Comparison of ENCODE assay signal across 14 cellular contexts in genomic region chr18:46434629-46435028, GRCh38.
DNase-seq lines count a peak whose midpoint lies in the region; ATAC-seq, FAIRE-seq and TF ChIP-seq lines count a peak whose summit lies in the region.
"Had no signal": no experiment of that assay in that cellular context is flagged by ENCODE, and none has a peak within 500 bp of the region (broad histone marks: within the 10 kb centered on the region; RNA-seq: fewer than 3 reads in every experiment).

No MANE protein-coding gene starts in this region.

- H3K9ac ChIP-seq in K562 (ENCODE audit: insufficient read depth in 1 of 2, low read depth in 2 of 2, low read length in 2 of 2), result no peak overlapping the region
- H3K9ac ChIP-seq: BLaER1 treated with 17β-estradiol and CSF1 and Interleukin-3, amounts not matched to agents 10 nM and 100 nM had no signal

- no peaks in the 10 kb centered on the region for H3K9me3 ChIP-seq in K562 (replicated peaks; ENCODE audit: control insufficient read depth, insufficient read depth, low read depth, low read length)
- H3K9me3 ChIP-seq: BLaER1 treated with 17β-estradiol and CSF1 and Interleukin-3, amounts not matched to agents 10 nM and 100 nM had no signal

- TF ChIP-seq EP300 in K562 (IDR thresholded peaks at IDR 0.05; ENCODE audit: low read length), result no peak

- no peak for TF ChIP-seq POLR2A in K562 (conservative IDR thresholded peaks at IDR 0.05)

- no peak overlapping the region for H3K27ac ChIP-seq in K562 (ENCODE audit: extremely low read depth, low read depth, low read length)
- H3K27ac ChIP-seq: BLaER1 treated with 17β-estradiol and CSF1 and Interleukin-3, amounts not matched to agents 10 nM and 100 nM had no signal

- no peak overlapping the region for H3K4me3 ChIP-seq in K562
- H3K4me3 ChIP-seq: BLaER1 treated with 17β-estradiol and CSF1 and Interleukin-3, amounts not matched to agents 10 nM and 100 nM; GM23338 had no signal

- peaks cover 0 to 13% of the 10 kb centered on the region in 2 experiments; a peak in 4 of 5 replicates for H3K4me1 ChIP-seq in K562 (replicated peaks in 1 of 2; ENCODE audit: control insufficient read depth in 2 of 2, insufficient read depth in 2 of 2, low read length in 2 of 2)

- 40% methylated on average over 2 of the region's 3 CpGs for WGBS in K562 (ENCODE audit: insufficient coverage, low coverage, missing lambda C conversion rate)

- no peaks in the 10 kb centered on the region for H3K9me1 ChIP-seq in K562 (ENCODE audit: control insufficient read depth, insufficient read depth, low read length)

- in situ Hi-C loops in K562 (cut with MboI), result no loop called here

- intact Hi-C loops in K562 (cut with micrococcal nuclease), result no loop called here

- POLR2A ChIA-PET in K562 (lab: Yijun Ruan, JAX), result no interaction called here

- no peaks in the 10 kb centered on the region for H3K27me3 ChIP-seq in K562 (ENCODE audit: control insufficient read depth in 2 of 2, insufficient read depth in 2 of 2, low read length in 2 of 2)
- H3K27me3 ChIP-seq: BLaER1 treated with 17β-estradiol and CSF1 and Interleukin-3, amounts not matched to agents 10 nM and 100 nM had no signal

- H3K4me3 Mint-ChIP-seq in endothelial cell (ENCODE audit: unreplicated experiment) (peak overlapping the region; percentile 5), neural crest cell (no peak overlapping the region)
- H3K4me3 Mint-ChIP-seq: B cell; CD8-positive, alpha-beta T cell; H9 had no signal

- no peak for FAIRE-seq in K562 (lab: Jason Lieb, UNC)

- no peak for TF ChIP-seq CTCF in K562 (IDR thresholded peaks at IDR 0.05 in 2 of 3, conservative IDR thresholded peaks at IDR 0.05 in 1 of 3; ENCODE audit: insufficient read depth in 2 of 3, low read depth in 1 of 3, low read length in 3 of 3)
- no peak for TF ChIP-seq CTCF in endothelial cell (IDR thresholded peaks at IDR 0.05; ENCODE audit: unreplicated experiment)
- TF ChIP-seq CTCF in neural crest cell (conservative IDR thresholded peaks at IDR 0.05), result no peak

- ATAC-seq in K562, result peak; percentile 30; the same call in 2 of the 3 replicates
- ATAC-seq in activated CD4-positive, CD25-positive, alpha-beta regulatory T cell treated with anti-CD3 and anti-CD28 coated beads, Interleukin-2, amount 50 U/mL, for 24 hours, result no peak
- ATAC-seq: CD8-positive, alpha-beta T cell; GM23338 had no signal

- no peak overlapping the region for H3K4me2 ChIP-seq in K562 (ENCODE audit: insufficient read depth, low read length)
- H3K4me2 ChIP-seq: BLaER1 treated with 17β-estradiol and CSF1 and Interleukin-3, amounts not matched to agents 10 nM and 100 nM had no signal

- H3K36me3 Mint-ChIP-seq in endothelial cell (ENCODE audit: low read depth, unreplicated experiment) (no peaks in the 10 kb centered on the region), neural crest cell (ENCODE audit: low read depth) (peaks cover 5% of the 10 kb centered on the region)
- H3K36me3 Mint-ChIP-seq: CD8-positive, alpha-beta T cell had no signal

- H3K27ac Mint-ChIP-seq in endothelial cell (ENCODE audit: unreplicated experiment), result no peak overlapping the region
- peak overlapping the region; percentile 35 for H3K27ac Mint-ChIP-seq in neural crest cell (ENCODE audit: unreplicated experiment)
- H3K27ac Mint-ChIP-seq: B cell; CD8-positive, alpha-beta T cell; GM23338; H9 had no signal

- H3K79me2 ChIP-seq in K562 (ENCODE audit: control insufficient read depth, insufficient read depth, low read length), result no peaks in the 10 kb centered on the region

- BruUV-seq in K562 (replicated peaks; lab: Mats Ljungman, UMichigan), result no TSS peak

- H2AFZ ChIP-seq in K562 (ENCODE audit: low read depth, low read length), result no peak overlapping the region

- CTCF ChIA-PET in K562 (lab: Yijun Ruan, JAX; ENCODE audit: low intra/inter-chr PET ratio), result no interaction called here

- no peak for DNase-seq in K562 (ENCODE audit: extremely low read depth in 1 of 4, low spot score in 3 of 4)
- DNase-seq in endothelial cell (ENCODE audit: low spot score), result no peak
- no peak for DNase-seq in neural crest cell (ENCODE audit: low read depth, low spot score)
- DNase-seq in OCI-M2 (lab: John Stamatoyannopoulos, UW; ENCODE audit: unreplicated experiment), result no peak
- DNase-seq in HUDEP-2 (lab: John Stamatoyannopoulos, UW; ENCODE audit: unreplicated experiment in 76 of 76), result no peak
- DNase-seq: Calu3; CD8-positive, alpha-beta T cell; DMS79 treated with DMSO at 0.1 percent for 48 hours; GF-D8; H9 had no signal

- no peak for TF ChIP-seq RAD21 in K562 (CRISPR knock-in tag; conservative IDR thresholded peaks at IDR 0.05 in 1 of 2, IDR thresholded peaks at IDR 0.05 in 1 of 2)

- H3K36me3 ChIP-seq in K562 (ENCODE audit: control insufficient read depth, insufficient read depth, low read length), result no peaks in the 10 kb centered on the region

- H4K20me1 ChIP-seq in K562 (replicated peaks; ENCODE audit: control insufficient read depth, insufficient read depth, low read length), result no peaks in the 10 kb centered on the region; the same call in 1 of the 2 replicates

- peaks cover 2% of the 10 kb centered on the region for H3K27me3 Mint-ChIP-seq in endothelial cell (ENCODE audit: unreplicated experiment)
- no peaks in the 10 kb centered on the region for H3K27me3 Mint-ChIP-seq in neural crest cell (ENCODE audit: low read depth)

- H3K4me1 Mint-ChIP-seq in endothelial cell (ENCODE audit: unreplicated experiment) (peaks cover 14% of the 10 kb centered on the region), neural crest cell (peaks cover 36% of the 10 kb centered on the region)
- H3K4me1 Mint-ChIP-seq: B cell had no signal

- H3K9me3 Mint-ChIP-seq in endothelial cell (ENCODE audit: unreplicated experiment) (no peaks in the 10 kb centered on the region), neural crest cell (no peaks in the 10 kb centered on the region)
- H3K9me3 Mint-ChIP-seq: CD8-positive, alpha-beta T cell; GM23338; H9 had no signal

TF ChIP-seq in K562, 482 proteins besides CTCF, POLR2A, EP300 and RAD21:
- TF ChIP-seq TBL1XR1 (IDR thresholded peaks at IDR 0.05; ENCODE audit: low read length in 2 of 2), result no peak
- TF ChIP-seq BHLHE40 (IDR thresholded peaks at IDR 0.05; ENCODE audit: low read length), result no peak
- TF ChIP-seq ZNF436 (CRISPR knock-in tag; IDR thresholded peaks at IDR 0.05), result peak; percentile 50; the same call in 1 of the 2 replicates
- peak; percentile 94 for TF ChIP-seq ZFP36 (IDR thresholded peaks at IDR 0.05; ENCODE audit: low read depth, low read length, partially characterized antibody)
- 0 out of 4 replicates have a peak, but pooled peaks of 1 of the 2 experiments have one; percentile 6 for TF ChIP-seq RCOR1 (IDR thresholded peaks at IDR 0.05; ENCODE audit: borderline replicate concordance in 1 of 2, low read depth in 2 of 2, low read length in 2 of 2)
- TF ChIP-seq COPS2 (conservative IDR thresholded peaks at IDR 0.05), result no peak
- TF ChIP-seq BCOR (IDR thresholded peaks at IDR 0.05), result peak; percentile 66; the same call in 1 of the 2 replicates
- TF ChIP-seq SMARCA5 (IDR thresholded peaks at IDR 0.05), result peak; percentile 39; the same call in 1 of the 2 replicates
TF ChIP-seq in K562: peak in this region for 5.
